In the genomic region with DNA sequence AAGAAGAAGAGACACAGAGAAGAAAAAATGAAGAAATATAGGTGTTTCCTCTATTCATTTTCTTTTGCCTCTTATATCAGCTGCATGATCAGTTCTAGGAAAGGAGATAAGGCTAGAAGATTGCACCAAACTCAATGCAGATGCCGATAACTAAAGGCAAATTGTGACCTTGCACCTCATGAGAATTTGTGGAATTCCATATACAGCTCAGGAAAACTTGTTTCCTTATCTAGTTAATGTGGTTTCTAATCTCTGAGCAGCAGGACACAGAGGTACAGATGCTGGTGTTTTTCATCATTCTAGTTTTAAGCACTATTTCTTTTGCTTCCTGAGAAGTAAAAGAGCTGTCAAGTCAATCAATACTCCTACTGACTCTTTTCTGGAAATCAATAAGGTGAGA, we compare ENCODE assay signal across 31 cellular contexts.
"Had no signal": no experiment of that assay in that cellular context is flagged by ENCODE, and none has a peak within 500 bp of the region (broad histone marks: within the 10 kb centered on the region; RNA-seq: fewer than 3 reads in every experiment).

No MANE protein-coding gene starts in this region.

- FAIRE-seq: astrocyte had no signal

- H3K9me3 ChIP-seq: adrenal gland had no signal

- H3K4me2 ChIP-seq: KMS-11 had no signal

- H3K4me1 ChIP-seq: adrenal gland, body of pancreas, breast epithelium had no signal

- ATAC-seq: activated naive CD4-positive, alpha-beta T cell treated with anti-CD3 and anti-CD28 coated beads, Interleukin-2, amount 50 U/mL, for 72 hours; activated T-cell treated with anti-CD3 and anti-CD28 coated beads, Interleukin-2, amount 50 U/mL, for 4 hours; body of pancreas; WTC11 had no signal

- H3K4me3 ChIP-seq: adrenal gland, body of pancreas, breast epithelium had no signal

- H3K4me1 Mint-ChIP-seq: WTC11 had no signal

- DNase-seq: activated CD4-positive, alpha-beta memory T cell treated with anti-CD3 and anti-CD28 coated beads for 36 hours; activated CD4-positive, alpha-beta T cell treated with anti-CD3 and anti-CD28 coated beads for 4 hours; activated CD4-positive, alpha-beta T cell treated with anti-CD3 and anti-CD28 coated beads, Interleukin-2, amount 50 U/mL, for 1 hour; activated CD4-positive, CD25-positive, alpha-beta regulatory T cell treated with anti-CD3 and anti-CD28 coated beads, Interleukin-2, amount 50 U/mL, for 72 hours; activated CD8-positive, alpha-beta memory T cell treated with anti-CD3 and anti-CD28 coated beads, Interleukin-2, amount 50 U/mL, for 4 hours; activated gamma-delta T cell treated with Interleukin-2 at 50 U/mL for 16 hours; activated naive CD4-positive, alpha-beta T cell treated with anti-CD3 and anti-CD28 coated beads for 36 hours; activated T-cell treated with anti-CD3 and anti-CD28 coated beads for 4 hours; activated T-cell treated with anti-CD3 and anti-CD28 coated beads, Interleukin-2, amount 50 U/mL, for 4 hours; adrenal gland; body of pancreas; MM.1S; MV-4-11; NCI-H1092; NCI-H1436 treated with DMSO at 0.1 percent for 48 hours; NCI-H1694 treated with DMSO at 0.1 percent for 48 hours; NCI-H2029; NCI-H510A; NCI-H526; NCI-H748 treated with DMSO at 0.1 percent for 48 hours; SHP77 treated with DMSO at 0.1 percent for 48 hours; SW 1271; T-helper 1 cell; T-helper 2 cell; T-helper 9 cell had no signal

- H3K27ac ChIP-seq: adrenal gland, body of pancreas, breast epithelium, KMS-11 had no signal

- H3K27me3 ChIP-seq: adrenal gland, body of pancreas, breast epithelium had no signal

- H3K36me3 ChIP-seq: adrenal gland, breast epithelium had no signal

- H3K4me3 Mint-ChIP-seq: activated CD4-positive, alpha-beta memory T cell treated with anti-CD3 and anti-CD28 coated beads for 36 hours; activated naive CD4-positive, alpha-beta T cell treated with anti-CD3 and anti-CD28 coated beads for 36 hours; activated T-cell treated with anti-CD3 and anti-CD28 coated beads, Interleukin-2, amount 50 U/mL, for 4 hours; activated T-helper 1 cell treated with anti-CD3 and anti-CD28 coated beads, Interleukin-12 subunit alpha, Interleukin-12 subunit beta, Interleukin-2, Interleukin-4 antibody, amounts not matched to agents 30 ng/mL and 10 ng/mL and 1 ng/mL, durations not matched to agents 14 hours and 24 hours and 36 hours; WTC11 had no signal

- H3K27ac Mint-ChIP-seq: activated CD4-positive, alpha-beta memory T cell treated with anti-CD3 and anti-CD28 coated beads for 36 hours; activated naive CD4-positive, alpha-beta T cell treated with anti-CD3 and anti-CD28 coated beads for 36 hours; activated naive CD4-positive, alpha-beta T cell treated with anti-CD3 and anti-CD28 coated beads, Interleukin-2, amount 50 U/mL, for 72 hours; activated T-helper 1 cell treated with anti-CD3 and anti-CD28 coated beads, Interleukin-12 subunit alpha, Interleukin-12 subunit beta, Interleukin-2, Interleukin-4 antibody, amounts not matched to agents 30 ng/mL and 10 ng/mL and 1 ng/mL, durations not matched to agents 14 hours and 24 hours and 36 hours; WTC11 had no signal

- H3K36me3 Mint-ChIP-seq: activated CD4-positive, alpha-beta memory T cell treated with anti-CD3 and anti-CD28 coated beads for 36 hours; activated naive CD4-positive, alpha-beta T cell treated with anti-CD3 and anti-CD28 coated beads, Interleukin-2, amount 50 U/mL, for 72 hours; WTC11 had no signal

- H3K27me3 Mint-ChIP-seq: activated CD4-positive, alpha-beta memory T cell treated with anti-CD3 and anti-CD28 coated beads for 36 hours had no signal

- H3K9me3 Mint-ChIP-seq: activated naive CD4-positive, alpha-beta T cell treated with anti-CD3 and anti-CD28 coated beads for 36 hours; activated T-helper 1 cell treated with anti-CD3 and anti-CD28 coated beads, Interleukin-12 subunit alpha, Interleukin-12 subunit beta, Interleukin-2, Interleukin-4 antibody, amounts not matched to agents 30 ng/mL and 10 ng/mL and 1 ng/mL, durations not matched to agents 14 hours and 24 hours and 36 hours had no signal

- H3K9ac ChIP-seq: KMS-11 had no signal
